18 cellular contexts compared by ENCODE assay signal in genomic region chr5:180068519-180069090, GRCh38. TPM values are rescaled to one million over a fixed set of nuclear protein-coding genes. Genes with fewer than 3 reads are reported as not detected.
A peak's percentile ranks its signal among the peaks of the same experiment; 100 is the strongest.
DNase-seq lines count a peak whose midpoint lies in the region; ATAC-seq, FAIRE-seq and TF ChIP-seq lines count a peak whose summit lies in the region.
"Had no signal": no experiment of that assay in that cellular context is flagged by ENCODE, and none has a peak within 500 bp of the region (broad histone marks: within the 10 kb centered on the region; RNA-seq: fewer than 3 reads in every experiment).

No MANE protein-coding gene starts in this region.

- H3K9me3 ChIP-seq in Panc1 (ENCODE audit: control insufficient read depth, insufficient read depth, low read depth, low read length): peaks cover 6% of the 10 kb centered on the region; the same call in 1 of the 2 replicates
- H3K9me3 ChIP-seq in endocrine pancreas (ENCODE audit: control insufficient read depth, low read length): no peaks in the 10 kb centered on the region
- no peaks in the 10 kb centered on the region for H3K9me3 ChIP-seq in neutrophil
- H3K9me3 ChIP-seq: Peyer's patch had no signal

- H3K36me3 ChIP-seq in Panc1 (ENCODE audit: control insufficient read depth, insufficient read depth, low read length) (no peaks in the 10 kb centered on the region; the same call in 1 of the 2 replicates), endocrine pancreas (ENCODE audit: control insufficient read depth, insufficient read depth, low read length) (no peaks in the 10 kb centered on the region), neutrophil (no peaks in the 10 kb centered on the region)
- H3K36me3 ChIP-seq: Peyer's patch had no signal

- ATAC-seq in Panc1 (no peak), GM21447 (IDR thresholded peaks at IDR 0.05; ENCODE audit: unreplicated experiment) (no peak), HG02798 (IDR thresholded peaks at IDR 0.05; ENCODE audit: poor library complexity, unreplicated experiment) (no peak)
- ATAC-seq: activated naive CD8-positive, alpha-beta T cell treated with anti-CD3 and anti-CD28 coated beads, Interleukin-2, amount 50 U/mL, for 24 hours; SK-N-SH treated with all-trans-retinoic acid at 6 μM for 48 hours had no signal

- H3K27ac ChIP-seq in Panc1 (ENCODE audit: low read length): peak overlapping the region; percentile 59; the same call in 1 of the 2 replicates
- peak overlapping the region; percentile 99 for H3K27ac ChIP-seq in neutrophil
- H3K27ac ChIP-seq in coronary artery: no peak overlapping the region
- H3K27ac ChIP-seq: Peyer's patch had no signal

- no peak overlapping the region for H3K9ac ChIP-seq in endocrine pancreas (ENCODE audit: control insufficient read depth, insufficient read depth, low read length)

- TF ChIP-seq CTCF in Panc1 (IDR thresholded peaks at IDR 0.05) (no peak), neutrophil (IDR thresholded peaks at IDR 0.05) (no peak), coronary artery (IDR thresholded peaks at IDR 0.05) (no peak)

- FAIRE-seq in G401.6 (lab: Jason Lieb, UNC): peak; percentile 58

- H3K4me3 ChIP-seq in Panc1 (ENCODE audit: low read depth in 2 of 2, low read length in 2 of 2) (no peak overlapping the region), endocrine pancreas (ENCODE audit: control insufficient read depth, insufficient read depth, low read length) (peak overlapping the region; percentile 98), neutrophil (ENCODE audit: low read depth in 1 of 2, low read length in 1 of 2) (peak overlapping the region in 1 of 2 experiments; percentile 76), coronary artery (no peak overlapping the region)
- H3K4me3 ChIP-seq: Peyer's patch had no signal

- POLR2A ChIA-PET in Panc1 (lab: Charles Lee): no interaction called here

- TSS peak; percentile 57 for BruUV-seq in Panc1 (replicated peaks; lab: Mats Ljungman, UMichigan)

- no peaks in the 10 kb centered on the region for H3K27me3 ChIP-seq in Panc1 (ENCODE audit: control insufficient read depth, insufficient read depth, low read length)
- no peaks in the 10 kb centered on the region for H3K27me3 ChIP-seq in endocrine pancreas (ENCODE audit: control insufficient read depth, insufficient read depth, low read length)
- H3K27me3 ChIP-seq in neutrophil: no peaks in the 10 kb centered on the region
- H3K27me3 ChIP-seq: Peyer's patch had no signal

- DNase-seq in Panc1 (ENCODE audit: low read depth, low spot score): no peak
- no peak for DNase-seq in effector CD4-positive, alpha-beta T cell
- no peak for DNase-seq in coronary artery (ENCODE audit: low spot score)
- DNase-seq: activated naive CD8-positive, alpha-beta T cell treated with anti-CD3 and anti-CD28 coated beads, Interleukin-2, amount 50 U/mL, for 24 hours; HCEC 1CT; Kasumi-1; NCI-H1417 treated with DMSO at 0.1 percent for 48 hours; NCI-H2171 treated with DMSO at 0.1 percent for 48 hours; NCI-H748 treated with DMSO at 0.1 percent for 48 hours; Peyer's patch; stimulated activated CD4-positive, alpha-beta T cell treated with anti-CD3 and anti-CD28 coated beads, Interleukin-2, amount 100 ng/mL, for 24 hours; T-helper 9 cell had no signal

- CTCF ChIA-PET in Panc1 (lab: Charles Lee): no interaction called here

- intact Hi-C loops in Panc1 (cut with micrococcal nuclease; ENCODE audit: unreplicated experiment): no loop called here

- in situ Hi-C loops in Panc1 (cut with HindIII; ENCODE audit: low pct_unique_long_range_greater_than_20kb, low sequenced_read_pairs): no loop called here

- H3K4me1 ChIP-seq in Panc1 (ENCODE audit: control insufficient read depth, insufficient read depth, low read length) (peaks cover 19% of the 10 kb centered on the region), endocrine pancreas (ENCODE audit: control insufficient read depth, insufficient read depth, low read length) (peaks cover 5% of the 10 kb centered on the region), neutrophil (ENCODE audit: control insufficient read depth in 1 of 2, insufficient read depth in 1 of 2, low read depth in 1 of 2, low read length in 1 of 2) (peaks cover 40 to 49% of the 10 kb centered on the region in 2 experiments)

RNA-seq across cellular contexts. Expression of gene RNF130, which starts 3.0 kb away (rescaled TPM):
- total RNA-seq in Panc1 (2021; ENCODE audit: unreplicated experiment): 73.1 TPM
- 89.7 TPM for polyA plus RNA-seq in Panc1 (2012; ENCODE audit: insufficient read length)

Comparison
In these comparisons a context has a peak if more than half of its experiments do, and no peak if none do; other contexts are left out.
1. H3K27ac ChIP-seq: peak in Panc1 (single experiment) and neutrophil (single experiment); none in coronary artery (0 of 2).